In the genomic region with DNA sequence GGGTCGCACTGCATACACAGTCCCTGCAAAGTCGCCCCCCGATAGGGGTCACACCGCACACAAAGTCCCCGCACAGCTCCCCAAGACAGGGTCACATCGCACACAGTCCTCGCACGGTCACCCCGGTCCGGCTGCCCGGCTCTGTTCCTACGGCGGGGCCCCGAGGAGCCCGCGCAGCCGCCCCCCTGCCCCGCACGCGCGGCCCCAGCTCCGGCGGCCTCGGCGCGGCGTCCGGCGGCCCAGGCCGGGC, we compare ENCODE assay signal across 8 cellular contexts. TPM values are rescaled to one million over a fixed set of nuclear protein-coding genes. Genes with fewer than 3 reads are reported as not detected.
DNase-seq lines count a peak whose midpoint lies in the region; ATAC-seq, FAIRE-seq and TF ChIP-seq lines count a peak whose summit lies in the region.

No MANE protein-coding gene starts in this region.

- H3K4me1 ChIP-seq in heart right ventricle (peaks cover 33 to 81% (median 62%) of the 10 kb centered on the region in 9 donors), skeletal muscle satellite cell (ENCODE audit: control insufficient read depth, insufficient read depth, low read length) (peaks cover 47% of the 10 kb centered on the region)

- intact Hi-C loops in activated CD4-positive, alpha-beta T cell treated with anti-CD3 and anti-CD28 coated beads for 36 hours (cut with DNase I, micrococcal nuclease): loop anchor here (1.0 to 10.0 kb wide), 17 partner anchors 18 to 1170 kb away; partner anchors contain the start of genes SART3 (in 2 of the 2), ALKBH2 (in 1 of the 2), CORO1C (in 1 of the 2) and FAM222A (in 1 of the 2)
- intact Hi-C loops in heart right ventricle (cut with DNase I): loop anchor here in 8 of 10 donors (2.0 to 10.0 kb wide), 6 partner anchors 30 to 295 kb away; partner anchors contain the start of genes ISCU (in 4 of the 8), SART3 (in 4 of the 8) and CORO1C (in 2 of the 8)

- peak overlapping the region; percentile 86 for H3K4me2 ChIP-seq in skeletal muscle satellite cell (ENCODE audit: low read length)

- H3K4me3 ChIP-seq in WI38 (ENCODE audit: low read depth, low read length) (peak overlapping the region; percentile 84), heart right ventricle (peak overlapping the region; percentile 51 to 92 (median 83)), skeletal muscle satellite cell (ENCODE audit: low read length) (peak overlapping the region; percentile 89)

- no peak for DNase-seq in activated CD4-positive, alpha-beta T cell treated with anti-CD3 and anti-CD28 coated beads for 36 hours
- no peak for DNase-seq in activated CD4-positive, alpha-beta T cell treated with anti-CD3 and anti-CD28 coated beads for 1 hour
- no peak for DNase-seq in heart right ventricle
- DNase-seq in NCI-H2107 (lab: John Stamatoyannopoulos, UW): no peak
- DNase-seq in H54 (ENCODE audit: insufficient read length, low spot score): no peak

- peak overlapping the region; percentile 76 to 98 (median 97) for H3K27ac ChIP-seq in heart right ventricle

- peak overlapping the region; percentile 86 for H3K27ac Mint-ChIP-seq in activated CD4-positive, alpha-beta T cell treated with anti-CD3 and anti-CD28 coated beads for 36 hours

- CTCF ChIA-PET in activated CD4-positive, alpha-beta T cell treated with anti-CD3 and anti-CD28 coated beads for 36 hours (lab: Charles Lee): interaction anchor here (0.9 kb wide), 1 partner anchor 9 kb away, joined by 3 read pairs; no protein-coding TSS in a partner anchor

- TF ChIP-seq CTCF in WI38 (IDR thresholded peaks at IDR 0.05; ENCODE audit: low read depth, low read length) (no peak), heart right ventricle (IDR thresholded peaks at IDR 0.05) (no peak)

- H3K9ac ChIP-seq in skeletal muscle satellite cell (ENCODE audit: low read depth, low read length): peak overlapping the region; percentile 97

- H3K27me3 Mint-ChIP-seq in activated CD4-positive, alpha-beta T cell treated with anti-CD3 and anti-CD28 coated beads for 36 hours: peaks cover 2% of the 10 kb centered on the region

- no peak for ATAC-seq in activated CD4-positive, alpha-beta T cell treated with anti-CD3 and anti-CD28 coated beads for 36 hours
- ATAC-seq in heart right ventricle: peak in 7 of 8 donors; percentile 0 to 20 (median 1)
- no peak for ATAC-seq in GM19395 (IDR thresholded peaks at IDR 0.05; ENCODE audit: unreplicated experiment)

- peaks cover 15% of the 10 kb centered on the region for H3K36me3 Mint-ChIP-seq in activated CD4-positive, alpha-beta T cell treated with anti-CD3 and anti-CD28 coated beads for 36 hours (ENCODE audit: low read depth)

- peak overlapping the region; percentile 82 for H3K4me3 Mint-ChIP-seq in activated CD4-positive, alpha-beta T cell treated with anti-CD3 and anti-CD28 coated beads for 36 hours

- peaks cover 43% of the 10 kb centered on the region for H3K4me1 Mint-ChIP-seq in activated CD4-positive, alpha-beta T cell treated with anti-CD3 and anti-CD28 coated beads for 36 hours

- H3K36me3 ChIP-seq in heart right ventricle (peaks cover 0 to 7% (median 0%) of the 10 kb centered on the region in 9 donors), skeletal muscle satellite cell (ENCODE audit: insufficient read depth, low read length) (peaks cover 24% of the 10 kb centered on the region)

- H3K27me3 ChIP-seq in heart right ventricle (no peaks in the 10 kb centered on the region), skeletal muscle satellite cell (ENCODE audit: control insufficient read depth, insufficient read depth, low read length) (no peaks in the 10 kb centered on the region)

- peaks cover 4% of the 10 kb centered on the region for H3K9me3 Mint-ChIP-seq in activated CD4-positive, alpha-beta T cell treated with anti-CD3 and anti-CD28 coated beads for 36 hours (ENCODE audit: low read depth)

- WGBS in heart right ventricle, 2 donors: 1% methylated on average over 30 of the region's 30 CpGs

- no peak for FAIRE-seq in H54 (lab: Jason Lieb, UNC)

- H3K9me3 ChIP-seq in heart right ventricle (peaks cover 0 to 5% (median 0%) of the 10 kb centered on the region in 11 donors), skeletal muscle satellite cell (replicated peaks; ENCODE audit: low read length) (peaks cover 2% of the 10 kb centered on the region)

- TF ChIP-seq POLR2A in H54 (IDR thresholded peaks at IDR 0.05; ENCODE audit: low read depth, low read length): no peak

- POLR2A ChIA-PET in activated CD4-positive, alpha-beta T cell treated with anti-CD3 and anti-CD28 coated beads for 36 hours (lab: Charles Lee): interaction anchor here (0.5 to 1.0 kb wide), 3 partner anchors 19 to 1723 kb away, joined by 3 to 5 read pairs (median 4); no protein-coding TSS in a partner anchor

RNA-seq across cellular contexts. Expression of gene SSH1, which starts 0.3 kb away (rescaled TPM):
- total RNA-seq in activated CD4-positive, alpha-beta T cell treated with anti-CD3 and anti-CD28 coated beads for 36 hours: 10 to 100 TPM; 25.0 to 25.4 TPM
- 10 to 100 TPM; 28.4 to 48.7 (median 35.1) TPM for total RNA-seq in heart right ventricle
- polyA plus RNA-seq in heart right ventricle: 1 to 10 TPM; 4.2 to 7.5 TPM
- total RNA-seq in skeletal muscle satellite cell (2012; rRNA removed): 9.1 and 12.2 TPM in 2 replicates

RNA-seq across cellular contexts. Expression of gene DAO, which starts 22.8 kb away (rescaled TPM):
- not detected for total RNA-seq in activated CD4-positive, alpha-beta T cell treated with anti-CD3 and anti-CD28 coated beads for 36 hours
- total RNA-seq in heart right ventricle: not detected
- not detected for polyA plus RNA-seq in heart right ventricle
- total RNA-seq in skeletal muscle satellite cell (2012; rRNA removed): not detected in 2 replicates

Comparison
In these comparisons a context has a peak if more than half of its experiments do, and no peak if none do; other contexts are left out.
1. ATAC-seq: peak in heart right ventricle (7 of 8); none in activated CD4-positive, alpha-beta T cell treated with anti-CD3 and anti-CD28 coated beads for 36 hours (single experiment) and GM19395 (single experiment).
2. Peak in every context shown above with its lines, with median percentiles within 50 percentile points of each other: H3K4me3 ChIP-seq.